In genomic region chr10:61931620-61932332, GRCh38 we compare ENCODE assay signal across 23 cellular contexts. TPM values are rescaled to one million over a fixed set of nuclear protein-coding genes. Genes with fewer than 3 reads are reported as not detected.
DNase-seq lines count a peak whose midpoint lies in the region; ATAC-seq and TF ChIP-seq lines count a peak whose summit lies in the region.
"Had no signal": no experiment of that assay in that cellular context is flagged by ENCODE, and none has a peak within 500 bp of the region (broad histone marks: within the 10 kb centered on the region; RNA-seq: fewer than 3 reads in every experiment).

No MANE protein-coding gene starts in this region.

- H3K9me3 Mint-ChIP-seq in Calu3 (ENCODE audit: low read depth, unreplicated experiment): no peaks in the 10 kb centered on the region
- H3K9me3 Mint-ChIP-seq in activated CD4-positive, alpha-beta memory T cell treated with anti-CD3 and anti-CD28 coated beads for 36 hours: peaks cover 2% of the 10 kb centered on the region

- no peak for ATAC-seq in HG03439 (IDR thresholded peaks at IDR 0.05; ENCODE audit: unreplicated experiment)
- no peak for ATAC-seq in Right ventricle myocardium inferior
- ATAC-seq: HCT116 had no signal

- peak overlapping the region; percentile 36 for H3K27ac Mint-ChIP-seq in Calu3 (ENCODE audit: unreplicated experiment)
- H3K27ac Mint-ChIP-seq in activated CD4-positive, alpha-beta memory T cell treated with anti-CD3 and anti-CD28 coated beads for 36 hours: peak overlapping the region; percentile 87
- H3K27ac Mint-ChIP-seq: activated naive CD8-positive, alpha-beta T cell treated with anti-CD3 and anti-CD28 coated beads, Interleukin-2, amount 10 ng/mL, durations not matched to agents 7 days and 5 days; endodermal cell had no signal

- no peaks in the 10 kb centered on the region for H3K27me3 Mint-ChIP-seq in Calu3 (ENCODE audit: unreplicated experiment)
- H3K27me3 Mint-ChIP-seq in activated CD4-positive, alpha-beta memory T cell treated with anti-CD3 and anti-CD28 coated beads for 36 hours: no peaks in the 10 kb centered on the region
- H3K27me3 Mint-ChIP-seq: activated naive CD8-positive, alpha-beta T cell treated with anti-CD3 and anti-CD28 coated beads, Interleukin-2, amount 10 ng/mL, durations not matched to agents 7 days and 5 days; CD4-positive, alpha-beta T cell had no signal

- H3K27ac ChIP-seq in caudate nucleus (ENCODE audit: low read depth, low read length): no peak overlapping the region
- H3K27ac ChIP-seq: brain microvascular endothelial cell had no signal

- POLR2A ChIA-PET in activated CD4-positive, alpha-beta memory T cell treated with anti-CD3 and anti-CD28 coated beads for 36 hours (lab: Charles Lee): no interaction called here

- intact Hi-C loops in Calu3 (cut with micrococcal nuclease; ENCODE audit: unreplicated experiment) (no loop called here), Right ventricle myocardium inferior (cut with DNase I) (no loop called here)
- intact Hi-C loops in activated CD4-positive, alpha-beta memory T cell treated with anti-CD3 and anti-CD28 coated beads for 36 hours (cut with micrococcal nuclease): no loop called here

- no TSS peak for BruUV-seq in Calu3 (replicated peaks; lab: Mats Ljungman, UMichigan)

- no peak for TF ChIP-seq CTCF in Calu3 (IDR thresholded peaks at IDR 0.05; ENCODE audit: unreplicated experiment)

- CTCF ChIA-PET in Calu3 (lab: Charles Lee): interaction anchor here (0.7 to 0.9 kb wide), 2 partner anchors 79 to 181 kb away, joined by 3 to 7 read pairs; no protein-coding TSS in a partner anchor
- CTCF ChIA-PET in activated CD4-positive, alpha-beta memory T cell treated with anti-CD3 and anti-CD28 coated beads for 36 hours (lab: Charles Lee): interaction anchor here (0.7 to 1.4 kb wide), 2 partner anchors 26 to 1362 kb away, joined by 3 to 5 read pairs; no protein-coding TSS in a partner anchor

- DNase-seq in Calu3 (no peak), NCI-H2171 treated with DMSO at 0.1 percent for 48 hours (lab: John Stamatoyannopoulos, UW) (peak; percentile 7), kidney tubule cell (ENCODE audit: low spot score) (peak; percentile 53), NAMALWA (ENCODE audit: low spot score) (no peak), caudate nucleus (lab: John Stamatoyannopoulos, UW) (no peak), Right ventricle myocardium inferior (ENCODE audit: missing footprints) (no peak)
- no peak for DNase-seq in activated CD4-positive, alpha-beta memory T cell treated with anti-CD3 and anti-CD28 coated beads for 36 hours
- DNase-seq: activated CD4-positive, CD25-positive, alpha-beta regulatory T cell treated with anti-CD3 and anti-CD28 coated beads, Interleukin-2, amount 50 U/mL, for 72 hours; activated naive CD8-positive, alpha-beta T cell treated with anti-CD3 and anti-CD28 coated beads, Interleukin-2, amount 10 ng/mL, durations not matched to agents 7 days and 5 days; brain microvascular endothelial cell; CD4-positive, alpha-beta T cell; cortex of kidney; DMS153; endodermal cell; Karpas-422; NCI-H1105 treated with DMSO at 0.1 percent for 48 hours; NCI-H2081 treated with DMSO at 0.1 percent for 48 hours; occipital lobe; small intestine; stimulated activated CD4-positive, alpha-beta T cell treated with anti-CD3 and anti-CD28 coated beads, Interleukin-2, amount 100 ng/mL, for 48 hours; stimulated activated naive CD4-positive, alpha-beta T cell treated with Interleukin-2 at 50 U/mL for 16 hours had no signal

- no peak overlapping the region for H3K4me3 Mint-ChIP-seq in Calu3 (ENCODE audit: low read depth, unreplicated experiment)
- no peak overlapping the region for H3K4me3 Mint-ChIP-seq in activated CD4-positive, alpha-beta memory T cell treated with anti-CD3 and anti-CD28 coated beads for 36 hours
- H3K4me3 Mint-ChIP-seq: activated naive CD8-positive, alpha-beta T cell treated with anti-CD3 and anti-CD28 coated beads, Interleukin-2, amount 10 ng/mL, durations not matched to agents 7 days and 5 days; CD4-positive, alpha-beta T cell; endodermal cell had no signal

- no peaks in the 10 kb centered on the region for H3K36me3 Mint-ChIP-seq in Calu3 (ENCODE audit: insufficient read depth, unreplicated experiment)
- H3K36me3 Mint-ChIP-seq in activated CD4-positive, alpha-beta memory T cell treated with anti-CD3 and anti-CD28 coated beads for 36 hours: peaks cover 56% of the 10 kb centered on the region

- peaks cover 35% of the 10 kb centered on the region for H3K4me1 Mint-ChIP-seq in Calu3 (ENCODE audit: low read depth, unreplicated experiment)
- peaks cover 64% of the 10 kb centered on the region for H3K4me1 Mint-ChIP-seq in activated CD4-positive, alpha-beta memory T cell treated with anti-CD3 and anti-CD28 coated beads for 36 hours (ENCODE audit: low read depth)

RNA-seq across cellular contexts. Expression of gene ARID5B, which starts 30.3 kb away (rescaled TPM):
- total RNA-seq in Calu3 (2022): 9.5 and 10.0 TPM in 2 replicates
- 10 to 100 TPM; 79.4 to 79.6 TPM for total RNA-seq in activated CD4-positive, alpha-beta memory T cell treated with anti-CD3 and anti-CD28 coated beads for 36 hours
- total RNA-seq in Right ventricle myocardium inferior: 14.0 TPM

Comparison
In these comparisons a context has a peak if more than half of its experiments do, and no peak if none do; other contexts are left out.
1. DNase-seq: peak in NCI-H2171 treated with DMSO at 0.1 percent for 48 hours (single experiment) and kidney tubule cell (single experiment); none in Calu3 (single experiment), activated CD4-positive, alpha-beta memory T cell treated with anti-CD3 and anti-CD28 coated beads for 36 hours (single experiment), NAMALWA (single experiment), caudate nucleus (0 of 61) and Right ventricle myocardium inferior (single experiment).